In genomic region chrX:77910108-77910840, GRCh38 we compare ENCODE assay signal across 8 cellular contexts. TPM values are rescaled to one million over a fixed set of nuclear protein-coding genes. Genes with fewer than 3 reads are reported as not detected.
DNase-seq lines count a peak whose midpoint lies in the region; ATAC-seq and TF ChIP-seq lines count a peak whose summit lies in the region.

TSS of gene ATP7A (plus strand) at chrX:77910693. CDS start at chrX:77971642, 60,949 bp downstream.

- ATAC-seq in GM18873 (IDR thresholded peaks at IDR 0.05; ENCODE audit: low FRiP score, unreplicated experiment) (peak; percentile 88), HG03135 (IDR thresholded peaks at IDR 0.05; ENCODE audit: unreplicated experiment) (peak; percentile 93)

- peaks cover 2% of the 10 kb centered on the region for H3K79me2 ChIP-seq in mammary epithelial cell (ENCODE audit: insufficient read depth, low read length)

- TF ChIP-seq POLR2A in spleen (IDR thresholded peaks at IDR 0.05): peak in 1 of 3 donors; percentile 51

- no peaks in the 10 kb centered on the region for H3K4me1 ChIP-seq in mammary epithelial cell (ENCODE audit: insufficient read depth, low read length)
- H3K4me1 ChIP-seq in spleen: peaks cover 0 to 29% (median 10%) of the 10 kb centered on the region in 6 donors

- WGBS in mammary epithelial cell (ENCODE audit: low coverage, missing lambda C conversion rate): 45% methylated on average over 14 of the region's 36 CpGs
- WGBS in spleen, 5 donors: 2 to 45% (median 4%) methylated on average over 16 to 36 of the region's 36 CpGs

- H3K9me3 ChIP-seq in AG04450 (ENCODE audit: control insufficient read depth, insufficient read depth, low read length) (no peaks in the 10 kb centered on the region), mammary epithelial cell (replicated peaks; ENCODE audit: insufficient read depth, low read length) (no peaks in the 10 kb centered on the region), spleen (no peaks in the 10 kb centered on the region)

- dilution Hi-C loops in mammary epithelial cell (cut with HindIII; ENCODE audit: low sequenced_read_pairs): no loop called here

- H3K36me3 ChIP-seq in mammary epithelial cell (ENCODE audit: insufficient read depth, low read length) (peaks cover 4% of the 10 kb centered on the region), spleen (peaks cover 0 to 16% (median 1%) of the 10 kb centered on the region in 6 donors)

- POLR2A ChIA-PET in AG04450 (lab: Yijun Ruan, JAX): interaction anchor here (0.6 to 1.2 kb wide), 4 partner anchors 10 to 182 kb away, joined by 3 to 13 read pairs (median 4); partner anchors contain the start of gene COX7B

- in situ Hi-C loops in mammary epithelial cell (cut with MboI; ENCODE audit: low sequenced_read_pairs in 2 of 2): loop anchor here in 1 of 2 donors (5.0 to 10.0 kb wide), 2 partner anchors 107 to 195 kb away; partner anchors contain the start of gene PGK1

- H2AFZ ChIP-seq in mammary epithelial cell (ENCODE audit: low read depth, low read length): peak within 1 kb of the TSS; percentile 90

- intact Hi-C loops in mammary epithelial cell (cut with micrococcal nuclease): loop anchor here (1.0 kb wide), 2 partner anchors 114 to 182 kb away; no protein-coding TSS in a partner anchor
- intact Hi-C loops in spleen (cut with DNase I; ENCODE audit: low total_unique reads): no loop called here

- TF ChIP-seq CTCF in AG04450 (IDR thresholded peaks at IDR 0.05; ENCODE audit: low read depth, low read length) (peak; percentile 54), VCaP (conservative IDR thresholded peaks at IDR 0.05) (peak; percentile 72), mammary epithelial cell (conservative IDR thresholded peaks at IDR 0.05 in 1 of 2, IDR thresholded peaks at IDR 0.05 in 1 of 2; ENCODE audit: extremely low read depth in 1 of 2, insufficient read depth in 1 of 2, low read depth in 1 of 2, low read length in 2 of 2) (peak; percentile 23 to 57), spleen (IDR thresholded peaks at IDR 0.05 in 8 of 11, conservative IDR thresholded peaks at IDR 0.05 in 3 of 11) (peak; percentile 49 to 79 (median 69))

- H3K27me3 ChIP-seq in AG04450 (ENCODE audit: control insufficient read depth, insufficient read depth, low read length): no peaks in the 10 kb centered on the region
- H3K27me3 ChIP-seq in mammary epithelial cell (ENCODE audit: insufficient read depth, low read length): no peaks in the 10 kb centered on the region
- H3K27me3 ChIP-seq in spleen (replicated peaks in 1 of 7): no peaks in the 10 kb centered on the region

- BruUV-seq in mammary epithelial cell (replicated peaks; lab: Mats Ljungman, UMichigan): no TSS peak

- CTCF ChIA-PET in AG04450 (lab: Charles Lee): interaction anchor here (0.8 to 3.3 kb wide), 4 partner anchors 11 to 119 kb away, joined by 3 to 20 read pairs (median 6); partner anchors contain the start of gene COX7B
- CTCF ChIA-PET in mammary epithelial cell (lab: Charles Lee; ENCODE audit: low non-redundant PET): no interaction called here

- H3K4me2 ChIP-seq in mammary epithelial cell (ENCODE audit: insufficient read depth, low read depth, low read length): peak within 1 kb of the TSS; percentile 74

- DNase-seq in AG04450 (ENCODE audit: low read depth, low spot score): peak; percentile 85
- DNase-seq in NCI-H2171 treated with DMSO at 0.1 percent for 48 hours (lab: John Stamatoyannopoulos, UW): peak; percentile 90
- DNase-seq in mammary epithelial cell: peak; percentile 74
- peak; percentile 75 for DNase-seq in inferior parietal cortex (ENCODE audit: extremely low spot score)
- DNase-seq in spleen: peak; percentile 97

- H3K27ac ChIP-seq in AG04450 (ENCODE audit: low read depth, low read length) (peak within 1 kb of the TSS; percentile 75), VCaP (peak within 1 kb of the TSS; percentile 71), mammary epithelial cell (ENCODE audit: insufficient read depth, low read depth, low read length) (peak within 1 kb of the TSS; percentile 44), spleen (peak within 1 kb of the TSS; percentile 63 to 88 (median 86))

- H3K9ac ChIP-seq in mammary epithelial cell (ENCODE audit: insufficient read depth, low read length): peak within 1 kb of the TSS; percentile 75

- H3K4me3 ChIP-seq in AG04450 (ENCODE audit: low read depth, low read length) (peak within 1 kb of the TSS; percentile 75), mammary epithelial cell (replicated peaks in 1 of 3; ENCODE audit: insufficient read depth in 1 of 3, low read depth in 2 of 3, low read length in 3 of 3) (peak within 1 kb of the TSS; percentile 51 to 60 (median 55)), spleen (peak within 1 kb of the TSS; percentile 30 to 74 (median 44))

- H4K20me1 ChIP-seq in mammary epithelial cell (ENCODE audit: insufficient read depth, low read length): no peaks in the 10 kb centered on the region

RNA-seq across cellular contexts. Expression of gene ATP7A, which starts in this region (rescaled TPM):
- polyA plus RNA-seq in AG04450 (2011; rRNA removed) (14.5 and 18.5 TPM in 2 replicates), mammary epithelial cell (1.9 TPM), spleen (1 to 10 TPM; 1.4 to 1.5 (median 1.5) TPM)
- 26.1 and 47.7 TPM in 2 replicates for polyA minus RNA-seq in AG04450 (2011; rRNA and poly(A)+ RNA removed)
- total RNA-seq in mammary epithelial cell (1 to 10 TPM; 5.5 to 8.3 TPM), spleen (10 to 100 TPM; 12.7 to 18.8 (median 16.7) TPM)
- polyA minus RNA-seq in mammary epithelial cell: 15.2 TPM

Comparison
In these comparisons a context has a peak if more than half of its experiments do, and no peak if none do; other contexts are left out.
1. Peak in every context shown above with its lines: DNase-seq, ATAC-seq, H3K4me3 ChIP-seq and H3K27ac ChIP-seq.